Comparison of ENCODE assay signal across 14 cellular contexts in the genomic region with DNA sequence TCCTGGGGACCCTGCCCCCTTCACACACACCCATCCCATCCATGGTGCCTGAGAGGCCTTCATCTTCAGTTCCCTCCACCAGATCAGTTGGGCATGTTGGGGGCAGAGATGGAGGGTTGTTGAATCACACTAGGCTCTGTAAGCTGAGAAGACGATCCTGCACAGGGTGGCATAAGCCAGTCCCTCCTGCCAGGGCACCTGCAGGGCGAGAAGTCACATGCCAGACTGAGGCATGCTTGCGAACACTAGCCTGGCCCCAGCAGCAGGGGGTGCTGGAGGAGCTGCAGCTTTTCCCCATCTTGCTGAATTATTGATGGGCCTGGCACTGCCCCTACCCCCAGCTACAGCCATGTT. TPM values are rescaled to one million over a fixed set of nuclear protein-coding genes. Genes with fewer than 3 reads are reported as not detected.
DNase-seq lines count a peak whose midpoint lies in the region; ATAC-seq and TF ChIP-seq lines count a peak whose summit lies in the region.
"Had no signal": no experiment of that assay in that cellular context is flagged by ENCODE, and none has a peak within 500 bp of the region (broad histone marks: within the 10 kb centered on the region; RNA-seq: fewer than 3 reads in every experiment).

No MANE protein-coding gene starts in this region.

- H3K9me3 ChIP-seq in Peyer's patch: no peaks in the 10 kb centered on the region
- no peaks in the 10 kb centered on the region for H3K9me3 ChIP-seq in spleen
- H3K9me3 ChIP-seq: right lobe of liver had no signal

- TF ChIP-seq POLR2A in Peyer's patch (IDR thresholded peaks at IDR 0.05): no peak
- no peak for TF ChIP-seq POLR2A in spleen (IDR thresholded peaks at IDR 0.05)

- peaks cover 0 to 29% of the 10 kb centered on the region in 2 donors for H3K27me3 ChIP-seq in Peyer's patch
- H3K27me3 ChIP-seq in spleen (replicated peaks in 1 of 7): peaks cover 18 to 77% (median 37%) of the 10 kb centered on the region in 7 donors

- peak overlapping the region in 1 of 4 donors; percentile 25 for H3K27ac ChIP-seq in Peyer's patch
- H3K27ac ChIP-seq in spleen: peak overlapping the region in 1 of 8 donors; percentile 13
- H3K27ac ChIP-seq: right lobe of liver had no signal

- H3K4me3 ChIP-seq in epithelial cell of proximal tubule (ENCODE audit: low read depth, low read length) (no peak overlapping the region), Peyer's patch (no peak overlapping the region), spleen (no peak overlapping the region)
- H3K4me3 ChIP-seq: right lobe of liver had no signal

- H3K4me1 Mint-ChIP-seq in activated T-cell treated with anti-CD3 and anti-CD28 coated beads, Interleukin-2, amount 50 U/mL, for 72 hours (ENCODE audit: low read depth): peaks cover 13% of the 10 kb centered on the region
- peaks cover 29% of the 10 kb centered on the region for H3K4me1 Mint-ChIP-seq in stimulated activated naive CD8-positive, alpha-beta T cell treated with anti-CD3 and anti-CD28 coated beads, Interleukin-15, amount 100 ng/mL, for 72 hours
- no peaks in the 10 kb centered on the region for H3K4me1 Mint-ChIP-seq in activated T-helper 2 cell treated with anti-CD3 and anti-CD28 coated beads, Interferon-gamma antibody, Interleukin-2, Interleukin-4, amounts not matched to agents 10 μg/mL and 5 μg/mL and 100 μg/mL, durations not matched to agents 14 hours and 24 hours and 36 hours (ENCODE audit: low read depth)

- H3K36me3 Mint-ChIP-seq in activated T-cell treated with anti-CD3 and anti-CD28 coated beads, Interleukin-2, amount 50 U/mL, for 72 hours (ENCODE audit: insufficient read depth in 2 of 2): peaks cover 0 to 2% of the 10 kb centered on the region in 2 donors
- H3K36me3 Mint-ChIP-seq in activated T-helper 2 cell treated with anti-CD3 and anti-CD28 coated beads, Interferon-gamma antibody, Interleukin-2, Interleukin-4, amounts not matched to agents 10 μg/mL and 5 μg/mL and 100 μg/mL, durations not matched to agents 14 hours and 24 hours and 36 hours (ENCODE audit: low read depth): no peaks in the 10 kb centered on the region

- peaks cover 31% of the 10 kb centered on the region for H3K27me3 Mint-ChIP-seq in activated T-cell treated with anti-CD3 and anti-CD28 coated beads, Interleukin-2, amount 50 U/mL, for 72 hours (ENCODE audit: low read depth)
- H3K27me3 Mint-ChIP-seq in stimulated activated naive CD8-positive, alpha-beta T cell treated with anti-CD3 and anti-CD28 coated beads, Interleukin-15, amount 100 ng/mL, for 72 hours: peaks cover 69% of the 10 kb centered on the region
- H3K27me3 Mint-ChIP-seq in activated T-helper 2 cell treated with anti-CD3 and anti-CD28 coated beads, Interferon-gamma antibody, Interleukin-2, Interleukin-4, amounts not matched to agents 10 μg/mL and 5 μg/mL and 100 μg/mL, durations not matched to agents 14 hours and 24 hours and 36 hours (ENCODE audit: low read depth): peaks cover 36% of the 10 kb centered on the region

- ATAC-seq in activated T-cell treated with anti-CD3 and anti-CD28 coated beads, Interleukin-2, amount 50 U/mL, for 72 hours (replicated peaks in 1 of 2): peak; percentile 9 to 25
- peak; percentile 33 for ATAC-seq in stimulated activated naive CD8-positive, alpha-beta T cell treated with anti-CD3 and anti-CD28 coated beads, Interleukin-15, amount 100 ng/mL, for 72 hours
- ATAC-seq: left cardiac atrium had no signal

- H3K4me3 Mint-ChIP-seq in activated T-cell treated with anti-CD3 and anti-CD28 coated beads, Interleukin-2, amount 50 U/mL, for 72 hours: no peak overlapping the region
- no peak overlapping the region for H3K4me3 Mint-ChIP-seq in stimulated activated naive CD8-positive, alpha-beta T cell treated with anti-CD3 and anti-CD28 coated beads, Interleukin-15, amount 100 ng/mL, for 72 hours
- H3K4me3 Mint-ChIP-seq in activated T-helper 2 cell treated with anti-CD3 and anti-CD28 coated beads, Interferon-gamma antibody, Interleukin-2, Interleukin-4, amounts not matched to agents 10 μg/mL and 5 μg/mL and 100 μg/mL, durations not matched to agents 14 hours and 24 hours and 36 hours (ENCODE audit: low read depth): no peak overlapping the region
- H3K4me3 Mint-ChIP-seq: CD8-positive, alpha-beta memory T cell had no signal

- DNase-seq in activated T-cell treated with anti-CD3 and anti-CD28 coated beads, Interleukin-2, amount 50 U/mL, for 72 hours: no peak
- no peak for DNase-seq in activated T-cell treated with anti-CD3 and anti-CD28 coated beads, Interleukin-2, amount 50 U/mL, for 1 hour
- DNase-seq in NCI-H69 (lab: John Stamatoyannopoulos, UW): peak; percentile 76
- no peak for DNase-seq in epithelial cell of proximal tubule (ENCODE audit: low read depth)
- no peak for DNase-seq in stimulated activated naive CD8-positive, alpha-beta T cell treated with anti-CD3 and anti-CD28 coated beads, Interleukin-15, amount 100 ng/mL, for 72 hours
- DNase-seq in activated T-helper 2 cell treated with anti-CD3 and anti-CD28 coated beads, Interferon-gamma antibody, Interleukin-2, Interleukin-4, amounts not matched to agents 10 μg/mL and 5 μg/mL and 100 μg/mL, durations not matched to agents 14 hours and 24 hours and 36 hours (ENCODE audit: low spot score): no peak
- no peak for DNase-seq in Peyer's patch
- DNase-seq in spleen: no peak
- DNase-seq: CD8-positive, alpha-beta memory T cell; left cardiac atrium; right lobe of liver; SHP77; stimulated activated naive CD4-positive, alpha-beta T cell had no signal

- no peak overlapping the region for H3K27ac Mint-ChIP-seq in activated T-cell treated with anti-CD3 and anti-CD28 coated beads, Interleukin-2, amount 50 U/mL, for 72 hours
- H3K27ac Mint-ChIP-seq in stimulated activated naive CD8-positive, alpha-beta T cell treated with anti-CD3 and anti-CD28 coated beads, Interleukin-15, amount 100 ng/mL, for 72 hours: no peak overlapping the region
- H3K27ac Mint-ChIP-seq in activated T-helper 2 cell treated with anti-CD3 and anti-CD28 coated beads, Interferon-gamma antibody, Interleukin-2, Interleukin-4, amounts not matched to agents 10 μg/mL and 5 μg/mL and 100 μg/mL, durations not matched to agents 14 hours and 24 hours and 36 hours: no peak overlapping the region

- H3K4me1 ChIP-seq in Peyer's patch (peaks cover 0 to 34% (median 8%) of the 10 kb centered on the region in 4 donors), spleen (peaks cover 21 to 59% (median 34%) of the 10 kb centered on the region in 6 donors)

- WGBS in spleen, 5 donors: 50 to 95% (median 78%) methylated on average over 1 to 3 of the region's 3 CpGs

- intact Hi-C loops in activated T-helper 2 cell treated with anti-CD3 and anti-CD28 coated beads, Interferon-gamma antibody, Interleukin-2, Interleukin-4, amounts not matched to agents 10 μg/mL and 5 μg/mL and 100 μg/mL, durations not matched to agents 14 hours and 24 hours and 36 hours (cut with micrococcal nuclease): no loop called here
- intact Hi-C loops in spleen (cut with DNase I; ENCODE audit: low total_unique reads): no loop called here

- TF ChIP-seq CTCF in epithelial cell of proximal tubule (conservative IDR thresholded peaks at IDR 0.05; ENCODE audit: low read depth, low read length): peak; percentile 52
- no peak for TF ChIP-seq CTCF in Peyer's patch (IDR thresholded peaks at IDR 0.05)
- TF ChIP-seq CTCF in spleen (IDR thresholded peaks at IDR 0.05 in 8 of 11, conservative IDR thresholded peaks at IDR 0.05 in 3 of 11): no peak

- H3K9me3 Mint-ChIP-seq in activated T-cell treated with anti-CD3 and anti-CD28 coated beads, Interleukin-2, amount 50 U/mL, for 72 hours: no peaks in the 10 kb centered on the region
- no peaks in the 10 kb centered on the region for H3K9me3 Mint-ChIP-seq in stimulated activated naive CD8-positive, alpha-beta T cell treated with anti-CD3 and anti-CD28 coated beads, Interleukin-15, amount 100 ng/mL, for 72 hours
- no peaks in the 10 kb centered on the region for H3K9me3 Mint-ChIP-seq in activated T-helper 2 cell treated with anti-CD3 and anti-CD28 coated beads, Interferon-gamma antibody, Interleukin-2, Interleukin-4, amounts not matched to agents 10 μg/mL and 5 μg/mL and 100 μg/mL, durations not matched to agents 14 hours and 24 hours and 36 hours

- H3K36me3 ChIP-seq in Peyer's patch: no peaks in the 10 kb centered on the region
- H3K36me3 ChIP-seq in spleen: peaks cover 0 to 11% (median 0%) of the 10 kb centered on the region in 6 donors
- H3K36me3 ChIP-seq: right lobe of liver had no signal

RNA-seq across cellular contexts. Expression of a gene that starts 6.1 kb away (rescaled TPM):
- total RNA-seq in activated T-cell treated with anti-CD3 and anti-CD28 coated beads, Interleukin-2, amount 50 U/mL, for 72 hours: under 1 TPM; 0.10 to 0.44 TPM
- total RNA-seq in epithelial cell of proximal tubule: 1.7 and 2.2 TPM in 2 replicates
- 0.14 and 0.21 TPM in 2 replicates for total RNA-seq in activated T-helper 2 cell treated with anti-CD3 and anti-CD28 coated beads, Interferon-gamma antibody, Interleukin-2, Interleukin-4, amounts not matched to agents 10 μg/mL and 5 μg/mL and 100 μg/mL, durations not matched to agents 14 hours and 24 hours and 36 hours
- total RNA-seq in Peyer's patch: 10 to 100 TPM in 1 of 4 donors, 1 to 10 TPM in 3; 2.3 to 31.4 (median 8.2) TPM
- total RNA-seq in spleen: 10 to 100 TPM; 10.1 to 57.6 (median 32.8) TPM
- polyA plus RNA-seq in spleen: 10 to 100 TPM in 2 of 3 donors, 1 to 10 TPM in 1; 6.4 to 21.0 (median 10.9) TPM
- total RNA-seq: dermis microvascular lymphatic vessel endothelial cell had no signal
- polyA plus RNA-seq: CD8-positive, alpha-beta memory T cell had no signal

RNA-seq across cellular contexts. Expression of a gene that starts 58.7 kb away (rescaled TPM):
- total RNA-seq in activated T-cell treated with anti-CD3 and anti-CD28 coated beads, Interleukin-2, amount 50 U/mL, for 72 hours: not detected
- total RNA-seq in epithelial cell of proximal tubule: not detected in 2 replicates
- total RNA-seq in activated T-helper 2 cell treated with anti-CD3 and anti-CD28 coated beads, Interferon-gamma antibody, Interleukin-2, Interleukin-4, amounts not matched to agents 10 μg/mL and 5 μg/mL and 100 μg/mL, durations not matched to agents 14 hours and 24 hours and 36 hours: not detected in 2 replicates
- total RNA-seq in Peyer's patch: not detected
- total RNA-seq in spleen: not detected
- not detected for polyA plus RNA-seq in spleen
- total RNA-seq: CD8-positive, alpha-beta memory T cell; dermis microvascular lymphatic vessel endothelial cell; left cardiac atrium; right lobe of liver had no signal
- polyA plus RNA-seq: CD8-positive, alpha-beta memory T cell had no signal
